In the genomic region with DNA sequence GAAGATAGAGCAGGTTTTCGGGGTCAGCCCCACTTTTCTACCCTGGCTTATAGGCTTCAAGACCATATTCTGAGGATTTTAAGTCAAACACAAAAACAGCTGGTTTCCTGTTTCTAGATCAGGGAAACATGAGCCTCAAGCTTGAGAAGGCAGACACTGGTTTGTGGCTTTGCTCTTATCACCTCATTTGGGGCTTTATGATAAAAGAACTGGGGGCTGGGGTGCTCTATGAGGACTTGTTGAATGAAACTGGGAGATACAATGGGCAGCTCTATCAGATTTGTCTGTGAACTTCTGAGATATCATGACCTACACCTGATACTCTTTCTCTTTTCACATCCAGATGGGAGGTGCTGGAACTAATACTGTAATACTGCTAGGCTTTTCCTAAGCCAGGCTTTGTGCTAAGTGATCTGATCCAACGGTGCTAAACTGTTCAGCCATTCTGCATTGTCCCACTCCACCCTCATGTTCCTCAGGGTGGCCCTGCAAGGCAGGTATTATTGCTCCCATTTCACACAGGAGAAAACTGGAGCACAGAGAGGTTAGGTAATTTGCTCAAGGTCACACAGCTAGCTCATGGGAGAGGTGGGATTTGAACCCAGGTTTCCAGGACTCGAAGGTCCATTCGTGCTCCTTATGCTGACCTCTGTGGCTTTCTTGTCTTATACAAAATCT, we compare ENCODE assay signal across 29 cellular contexts. TPM values are rescaled to one million over a fixed set of nuclear protein-coding genes. Genes with fewer than 3 reads are reported as not detected.
A peak's percentile ranks its signal among the peaks of the same experiment; 100 is the strongest.
DNase-seq lines count a peak whose midpoint lies in the region.
"Had no signal": no experiment of that assay in that cellular context is flagged by ENCODE, and none has a peak within 500 bp of the region (broad histone marks: within the 10 kb centered on the region; RNA-seq: fewer than 3 reads in every experiment).

No MANE protein-coding gene starts in this region.

- no peak overlapping the region for H3K27ac ChIP-seq in BLaER1 treated with 17β-estradiol and CSF1 and Interleukin-3, amounts not matched to agents 10 nM and 100 nM
- peak overlapping the region; percentile 59 for H3K27ac ChIP-seq in caudate nucleus (ENCODE audit: low read depth, low read length)
- no peak overlapping the region for H3K27ac ChIP-seq in mesendoderm (ENCODE audit: low read depth, low read length)
- no peak overlapping the region for H3K27ac ChIP-seq in Karpas-422 (ENCODE audit: low read length)
- H3K27ac ChIP-seq: A549, C4-2B, Peyer's patch had no signal

- H3K18ac ChIP-seq in mesendoderm (ENCODE audit: low read length) = no peak overlapping the region

- H3K56ac ChIP-seq in mesendoderm (ENCODE audit: low read length) = no peak overlapping the region

- no peaks in the 10 kb centered on the region for H3K36me3 ChIP-seq in BLaER1 treated with 17β-estradiol and CSF1 and Interleukin-3, amounts not matched to agents 10 nM and 100 nM
- H3K36me3 ChIP-seq in mesendoderm (ENCODE audit: control insufficient read depth, insufficient read depth, low read length) = no peaks in the 10 kb centered on the region
- H3K36me3 ChIP-seq in Karpas-422 (ENCODE audit: insufficient read depth, low read length) = no peaks in the 10 kb centered on the region
- H3K36me3 ChIP-seq: Peyer's patch had no signal

- no peak overlapping the region for H4K8ac ChIP-seq in mesendoderm (ENCODE audit: low read depth, low read length)

- H3K27me3 ChIP-seq in BLaER1 treated with 17β-estradiol and CSF1 and Interleukin-3, amounts not matched to agents 10 nM and 100 nM = peaks cover 40 to 65% (median 43%) of the 10 kb centered on the region in 11 experiments
- peaks cover 3% of the 10 kb centered on the region for H3K27me3 ChIP-seq in mesendoderm (ENCODE audit: insufficient read depth, low read length, poor library complexity)
- H3K27me3 ChIP-seq in Karpas-422 (ENCODE audit: low read length) = no peaks in the 10 kb centered on the region
- H3K27me3 ChIP-seq: Peyer's patch had no signal

- H2BK15ac ChIP-seq in mesendoderm (replicated peaks; ENCODE audit: low read depth) = no peak overlapping the region

- WGBS in mesendoderm (ENCODE audit: extremely low coverage, insufficient coverage, low lambda C conversion rate) = no CpG with 5 or more reads among the region's 4 CpGs

- peaks cover 0 to 7% (median 4%) of the 10 kb centered on the region in 11 experiments; a peak in 16 of 22 replicates for H3K9me3 ChIP-seq in BLaER1 treated with 17β-estradiol and CSF1 and Interleukin-3, amounts not matched to agents 10 nM and 100 nM (replicated peaks in 1 of 11)
- H3K9me3 ChIP-seq in Karpas-422 (ENCODE audit: low read length) = no peaks in the 10 kb centered on the region
- H3K9me3 ChIP-seq: A549, Peyer's patch, SK-N-SH had no signal

- no peak overlapping the region for H3K4ac ChIP-seq in mesendoderm (ENCODE audit: low read depth, low read length)

- peak overlapping the region; percentile 44 to 71 (median 62) for H3K4me2 ChIP-seq in BLaER1 treated with 17β-estradiol and CSF1 and Interleukin-3, amounts not matched to agents 10 nM and 100 nM
- H3K4me2 ChIP-seq in mesendoderm (ENCODE audit: low read length) = no peak overlapping the region
- no peak overlapping the region for H3K4me2 ChIP-seq in Karpas-422 (ENCODE audit: low read depth, low read length, poor library complexity, severe bottlenecking)
- H3K4me2 ChIP-seq: A549, SK-N-SH had no signal

- H2AFZ ChIP-seq in Karpas-422 (ENCODE audit: low read length) = no peak overlapping the region

- H3K4me1 ChIP-seq in BLaER1 treated with 17β-estradiol and CSF1 and Interleukin-3, amounts not matched to agents 10 nM and 100 nM = peaks cover 44 to 82% (median 70%) of the 10 kb centered on the region in 10 experiments
- H3K4me1 ChIP-seq in mesendoderm (ENCODE audit: control insufficient read depth, low read depth, low read length) = peaks cover 7% of the 10 kb centered on the region
- no peaks in the 10 kb centered on the region for H3K4me1 ChIP-seq in Karpas-422 (ENCODE audit: low read length)
- H3K4me1 ChIP-seq: Peyer's patch had no signal

- no peak overlapping the region for H3K4me3 ChIP-seq in BLaER1 treated with 17β-estradiol and CSF1 and Interleukin-3, amounts not matched to agents 10 nM and 100 nM
- H3K4me3 ChIP-seq in mesendoderm (ENCODE audit: low read length) (no peak overlapping the region), Karpas-422 (ENCODE audit: low read length) (no peak overlapping the region)
- H3K4me3 ChIP-seq: A549, GM12878, Peyer's patch had no signal

- DNase-seq in OCI-M1 (lab: John Stamatoyannopoulos, UW) = peak; percentile 8
- DNase-seq in caudate nucleus (lab: John Stamatoyannopoulos, UW) = no peak
- peak; percentile 95 for DNase-seq in mesendoderm
- no peak for DNase-seq in SIG-M5 treated with dmso at 0.1 percent for 504 hours (lab: John Stamatoyannopoulos, UW; ENCODE audit: unreplicated experiment)
- DNase-seq in HT-29 (ENCODE audit: low spot score) = no peak
- DNase-seq in Karpas-422 = no peak
- DNase-seq: AML-193; CD8-positive, alpha-beta T cell; DMS 273 treated with DMSO at 0.1 percent for 48 hours; DMS79; EL; GDM1; GOT3; HCEC 1CT; NCI-H1092 treated with DMSO at 0.1 percent for 48 hours; NCI-H1436; NCI-H187; NCI-H446; NCI-H524 treated with DMSO at 0.1 percent for 48 hours; NCI-H774; Peyer's patch; SIG-M5; SK-N-SH; SW 1271 had no signal

- H2BK5ac ChIP-seq in mesendoderm (ENCODE audit: low read length) = no peak overlapping the region

- H3K23ac ChIP-seq in mesendoderm (ENCODE audit: low read length) = no peak overlapping the region

- peaks cover 0 to 43% (median 16%) of the 10 kb centered on the region in 11 experiments; a peak in 15 of 22 replicates for H4K20me1 ChIP-seq in BLaER1 treated with 17β-estradiol and CSF1 and Interleukin-3, amounts not matched to agents 10 nM and 100 nM
- H4K20me1 ChIP-seq in Karpas-422 (ENCODE audit: insufficient read depth, low read depth, low read length) = no peaks in the 10 kb centered on the region

- no peaks in the 10 kb centered on the region for H3K79me1 ChIP-seq in mesendoderm (ENCODE audit: low read length)

- no peaks in the 10 kb centered on the region for H3K9me2 ChIP-seq in Karpas-422 (replicated peaks; ENCODE audit: insufficient read depth, low read length)
- H3K9me2 ChIP-seq: SK-N-SH had no signal

- H2AK5ac ChIP-seq in mesendoderm (ENCODE audit: low read length) = no peak overlapping the region

- H3K9ac ChIP-seq in BLaER1 treated with 17β-estradiol and CSF1 and Interleukin-3, amounts not matched to agents 10 nM and 100 nM = no peak overlapping the region
- H3K9ac ChIP-seq in mesendoderm (ENCODE audit: low read length) = no peak overlapping the region
- no peak overlapping the region for H3K9ac ChIP-seq in Karpas-422 (ENCODE audit: low read length)
- H3K9ac ChIP-seq: SK-N-SH had no signal

- H2BK120ac ChIP-seq in mesendoderm (ENCODE audit: low read depth, low read length) = no peak overlapping the region

- H3K79me2 ChIP-seq in mesendoderm (ENCODE audit: control insufficient read depth, insufficient read depth, low read length) (no peaks in the 10 kb centered on the region), Karpas-422 (ENCODE audit: low read length) (no peaks in the 10 kb centered on the region)

- no peak overlapping the region for H4K5ac ChIP-seq in mesendoderm (ENCODE audit: low read length)

RNA-seq across cellular contexts. Expression of a gene that starts 6.6 kb away (rescaled TPM):
- polyA plus RNA-seq in mesendoderm (2013, experiment 1 of 2) = 1.8 TPM
- 2.2 TPM for polyA plus RNA-seq in mesendoderm (2013, experiment 2 of 2)
- not detected in 2 replicates for total RNA-seq in HT-29 (2014; rRNA removed; shearing (Covaris generic))
- total RNA-seq in Karpas-422 (2014; rRNA removed; shearing (Covaris generic); ENCODE audit: low replicate concordance) = not detected in 2 replicates
- total RNA-seq: GM12878 had no signal
- polyA plus RNA-seq: A549, GM12878, IgD-negative memory B cell, SK-N-SH had no signal

Comparison
In these comparisons a context has a peak if more than half of its experiments do, and no peak if none do; other contexts are left out.
1. H3K4me2 ChIP-seq: peak in BLaER1 treated with 17β-estradiol and CSF1 and Interleukin-3, amounts not matched to agents 10 nM and 100 nM (11 of 11); none in mesendoderm (single experiment) and Karpas-422 (single experiment).
2. DNase-seq: peak in OCI-M1 (single experiment) and mesendoderm (single experiment); none in caudate nucleus (0 of 61), SIG-M5 treated with dmso at 0.1 percent for 504 hours (single experiment), HT-29 (single experiment) and Karpas-422 (single experiment).